Comparison of ENCODE assay signal across 7 cellular contexts in genomic region chr6:3226422-3227362, GRCh38. TPM values are rescaled to one million over a fixed set of nuclear protein-coding genes. Genes with fewer than 3 reads are reported as not detected.
DNase-seq lines count a peak whose midpoint lies in the region; ATAC-seq and TF ChIP-seq lines count a peak whose summit lies in the region.

No MANE protein-coding gene starts in this region.

- peak overlapping the region; percentile 68 for H3K4me3 Mint-ChIP-seq in activated T-cell treated with anti-CD3 and anti-CD28 coated beads, Interleukin-2, amount 50 U/mL, for 24 hours
- H3K4me3 Mint-ChIP-seq in progenitor cell of endocrine pancreas (ENCODE audit: low read depth), result peak overlapping the region; percentile 87

- H3F3A ChIP-seq in Loucy (ENCODE audit: low read depth), result no peaks in the 10 kb centered on the region

- no peaks in the 10 kb centered on the region for H3K36me3 Mint-ChIP-seq in activated T-cell treated with anti-CD3 and anti-CD28 coated beads, Interleukin-2, amount 50 U/mL, for 24 hours (ENCODE audit: low read depth)
- H3K36me3 Mint-ChIP-seq in progenitor cell of endocrine pancreas (ENCODE audit: insufficient read depth), result peaks cover 16% of the 10 kb centered on the region

- H3K4me2 ChIP-seq in Loucy (ENCODE audit: low read depth, low read length, poor library complexity, severe bottlenecking), result peak overlapping the region; percentile 75

- H3K9ac ChIP-seq in Loucy (ENCODE audit: low read depth, low read length, poor library complexity, severe bottlenecking), result no peak overlapping the region

- H3K79me2 ChIP-seq in Loucy (ENCODE audit: insufficient read depth, low read length), result no peaks in the 10 kb centered on the region

- TF ChIP-seq CTCF in Loucy (conservative IDR thresholded peaks at IDR 0.05; ENCODE audit: low read length) (no peak), progenitor cell of endocrine pancreas (IDR thresholded peaks at IDR 0.05; ENCODE audit: unreplicated experiment) (no peak)

- no peaks in the 10 kb centered on the region for H3K36me3 ChIP-seq in Loucy (ENCODE audit: insufficient read depth, low read length)

- ATAC-seq in GM21360 (IDR thresholded peaks at IDR 0.05; ENCODE audit: unreplicated experiment) (no peak), HG02852 (IDR thresholded peaks at IDR 0.05; ENCODE audit: unreplicated experiment) (no peak)

- H2AFZ ChIP-seq in Loucy (ENCODE audit: low read length), result peak overlapping the region; percentile 65

- no peaks in the 10 kb centered on the region for H3K27me3 ChIP-seq in Loucy (ENCODE audit: insufficient read depth, low read length, poor library complexity, severe bottlenecking)

- peaks cover 71% of the 10 kb centered on the region for H3K27me3 Mint-ChIP-seq in activated T-cell treated with anti-CD3 and anti-CD28 coated beads, Interleukin-2, amount 50 U/mL, for 24 hours
- H3K27me3 Mint-ChIP-seq in progenitor cell of endocrine pancreas, result peaks cover 11% of the 10 kb centered on the region

- peak overlapping the region; percentile 61 for H3K4me3 ChIP-seq in Loucy (ENCODE audit: low read length, poor library complexity, severe bottlenecking)

- no peaks in the 10 kb centered on the region for H4K20me1 ChIP-seq in Loucy (ENCODE audit: insufficient read depth, low read length, poor library complexity, severe bottlenecking)

- no peak overlapping the region for H3K27ac Mint-ChIP-seq in activated T-cell treated with anti-CD3 and anti-CD28 coated beads, Interleukin-2, amount 50 U/mL, for 24 hours
- peak overlapping the region; percentile 95 for H3K27ac Mint-ChIP-seq in progenitor cell of endocrine pancreas

- H3K9me2 ChIP-seq in Loucy (replicated peaks; ENCODE audit: low read depth, low read length), result no peaks in the 10 kb centered on the region

- H3K9me3 ChIP-seq in Loucy (ENCODE audit: insufficient read depth, low read depth, low read length), result no peaks in the 10 kb centered on the region

- DNase-seq in ELR (ENCODE audit: low read depth) (peak; percentile 47), glomerular visceral epithelial cell (ENCODE audit: extremely low spot score) (peak; percentile 37), progenitor cell of endocrine pancreas (ENCODE audit: low spot score, unreplicated experiment) (peak; percentile 46)
- peak; percentile 58 for DNase-seq in activated T-cell treated with anti-CD3 and anti-CD28 coated beads, Interleukin-2, amount 50 U/mL, for 24 hours

- H3K4me1 Mint-ChIP-seq in activated T-cell treated with anti-CD3 and anti-CD28 coated beads, Interleukin-2, amount 50 U/mL, for 24 hours (ENCODE audit: low read depth), result peaks cover 42% of the 10 kb centered on the region
- peaks cover 26% of the 10 kb centered on the region for H3K4me1 Mint-ChIP-seq in progenitor cell of endocrine pancreas (ENCODE audit: low read depth)

- H3K9me3 Mint-ChIP-seq in activated T-cell treated with anti-CD3 and anti-CD28 coated beads, Interleukin-2, amount 50 U/mL, for 24 hours, result peaks cover 4% of the 10 kb centered on the region
- no peaks in the 10 kb centered on the region for H3K9me3 Mint-ChIP-seq in progenitor cell of endocrine pancreas (ENCODE audit: low read depth)

- no peaks in the 10 kb centered on the region for H3K4me1 ChIP-seq in Loucy (ENCODE audit: insufficient read depth, low read length, poor library complexity, severe bottlenecking)

RNA-seq across cellular contexts. Expression of gene TUBB2B, which starts 0.8 kb away (rescaled TPM):
- 268 and 276 TPM in 2 replicates for total RNA-seq in progenitor cell of endocrine pancreas

RNA-seq across cellular contexts. Expression of gene PSMG4, which starts 32.1 kb away (rescaled TPM):
- 17.7 and 18.9 TPM in 2 replicates for total RNA-seq in progenitor cell of endocrine pancreas
